In the genomic region with DNA sequence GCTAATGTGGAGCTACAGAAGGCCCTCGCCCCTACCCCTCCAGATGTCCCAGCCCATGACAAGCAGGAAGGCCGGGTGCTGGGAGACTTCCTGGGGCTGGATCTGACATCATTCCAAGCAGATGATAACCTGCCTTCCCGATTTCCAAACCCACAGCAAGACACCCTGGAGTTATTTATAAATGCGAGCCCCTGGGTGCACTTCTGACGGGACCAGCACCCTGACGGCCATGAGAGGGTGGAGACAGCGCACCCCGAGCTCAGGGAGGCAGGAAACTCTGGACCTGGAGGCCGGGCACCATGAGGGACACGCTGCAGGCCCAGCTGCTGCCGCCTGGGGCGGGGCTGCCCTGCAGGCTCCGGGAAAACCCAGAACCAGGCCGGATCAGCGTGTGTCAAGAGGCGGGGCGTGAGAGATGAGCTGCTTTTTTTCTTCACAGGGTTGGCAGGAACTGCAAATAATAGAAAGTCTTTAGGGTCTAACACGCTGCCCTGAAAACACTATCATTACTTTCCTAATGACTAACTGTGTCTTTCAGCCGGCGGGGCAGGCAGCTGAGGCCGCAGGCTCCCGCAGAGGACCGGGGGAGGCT, we compare ENCODE assay signal across 9 cellular contexts. TPM values are rescaled to one million over a fixed set of nuclear protein-coding genes. Genes with fewer than 3 reads are reported as not detected.
DNase-seq lines count a peak whose midpoint lies in the region; ATAC-seq and TF ChIP-seq lines count a peak whose summit lies in the region.
"Had no signal": no experiment of that assay in that cellular context is flagged by ENCODE, and none has a peak within 500 bp of the region (broad histone marks: within the 10 kb centered on the region; RNA-seq: fewer than 3 reads in every experiment).

No MANE protein-coding gene starts in this region.

- ATAC-seq in Right ventricle myocardium superior (ENCODE audit: poor library complexity) = no peak
- no peak for ATAC-seq in Right ventricle myocardium inferior
- no peak for ATAC-seq in GM18520 (IDR thresholded peaks at IDR 0.05; ENCODE audit: unreplicated experiment)
- no peak for ATAC-seq in HG03342 (IDR thresholded peaks at IDR 0.05; ENCODE audit: unreplicated experiment)

- intact Hi-C loops in Right ventricle myocardium superior (cut with DNase I) (no loop called here), Right ventricle myocardium inferior (cut with DNase I) (no loop called here)

- H3K9ac ChIP-seq in subcutaneous abdominal adipose tissue (ENCODE audit: low read length in 5 of 5) = peak overlapping the region in 2 of 5 donors; percentile 35 to 60

- no peaks in the 10 kb centered on the region for H3K27me3 ChIP-seq in Peyer's patch
- H3K27me3 ChIP-seq in subcutaneous abdominal adipose tissue (ENCODE audit: control insufficient read depth in 5 of 5, insufficient read depth in 4 of 5, low read length in 5 of 5) = peaks cover 0 to 24% (median 5%) of the 10 kb centered on the region in 5 donors

- peak; percentile 58 for DNase-seq in Right ventricle myocardium superior
- DNase-seq in Right ventricle myocardium inferior (ENCODE audit: missing footprints) = no peak
- peak; percentile 37 to 73 (median 59) for DNase-seq in Peyer's patch
- DNase-seq in fibroblast of villous mesenchyme (ENCODE audit: low read depth) = peak; percentile 71
- no peak for DNase-seq in anterior cingulate cortex (lab: John Stamatoyannopoulos, UW)
- DNase-seq: NCI-H2171 had no signal

- TF ChIP-seq POLR2A in Peyer's patch (IDR thresholded peaks at IDR 0.05) = no peak

- no peak overlapping the region for H3K4me3 ChIP-seq in Peyer's patch
- no peak overlapping the region for H3K4me3 ChIP-seq in fibroblast of villous mesenchyme (ENCODE audit: low read depth, low read length)
- H3K4me3 ChIP-seq in subcutaneous abdominal adipose tissue (ENCODE audit: low read depth in 1 of 5, low read length in 5 of 5) = peak overlapping the region in 2 of 5 donors; percentile 4 to 37

- TF ChIP-seq CTCF in Peyer's patch (IDR thresholded peaks at IDR 0.05) (peak in 2 of 6 experiments; percentile 6 to 12), fibroblast of villous mesenchyme (IDR thresholded peaks at IDR 0.05; ENCODE audit: insufficient read depth, low read depth, low read length) (peak; percentile 38)

- H3K4me1 ChIP-seq in Peyer's patch (peaks cover 0 to 13% (median 10%) of the 10 kb centered on the region in 4 donors), subcutaneous abdominal adipose tissue (ENCODE audit: control insufficient read depth in 5 of 5, insufficient read depth in 5 of 5, low read length in 5 of 5) (peaks cover 0 to 22% (median 16%) of the 10 kb centered on the region in 5 donors)

- H3K27ac ChIP-seq in Peyer's patch = peak overlapping the region; percentile 72 to 84 (median 78)
- H3K27ac ChIP-seq in subcutaneous abdominal adipose tissue (ENCODE audit: low read depth, low read length) = peak overlapping the region; percentile 23

- H3K36me3 ChIP-seq in Peyer's patch = no peaks in the 10 kb centered on the region
- no peaks in the 10 kb centered on the region for H3K36me3 ChIP-seq in subcutaneous abdominal adipose tissue (ENCODE audit: control insufficient read depth in 5 of 5, insufficient read depth in 5 of 5, low read length in 5 of 5)

- H3K9me3 ChIP-seq in Peyer's patch (peaks cover 0 to 4% (median 0%) of the 10 kb centered on the region in 4 donors), subcutaneous abdominal adipose tissue (ENCODE audit: control insufficient read depth in 5 of 5, low read length in 5 of 5) (no peaks in the 10 kb centered on the region)

RNA-seq across cellular contexts. Expression of a gene that starts 2.5 kb away (rescaled TPM):
- 2.0 TPM for total RNA-seq in Right ventricle myocardium superior
- total RNA-seq in Right ventricle myocardium inferior = 3.7 TPM
- 1 to 10 TPM in 3 of 4 donors, not detected in 1; 1.1 to 6.0 (median 4.4) TPM for total RNA-seq in Peyer's patch
- total RNA-seq in fibroblast of villous mesenchyme = 1.3 and 2.9 TPM in 2 replicates

Comparison
In these comparisons a context has a peak if more than half of its experiments do, and no peak if none do; other contexts are left out.
1. DNase-seq: peak in Right ventricle myocardium superior (single experiment), Peyer's patch (3 of 3) and fibroblast of villous mesenchyme (single experiment); none in Right ventricle myocardium inferior (single experiment) and anterior cingulate cortex (0 of 58).